In the genomic region with DNA sequence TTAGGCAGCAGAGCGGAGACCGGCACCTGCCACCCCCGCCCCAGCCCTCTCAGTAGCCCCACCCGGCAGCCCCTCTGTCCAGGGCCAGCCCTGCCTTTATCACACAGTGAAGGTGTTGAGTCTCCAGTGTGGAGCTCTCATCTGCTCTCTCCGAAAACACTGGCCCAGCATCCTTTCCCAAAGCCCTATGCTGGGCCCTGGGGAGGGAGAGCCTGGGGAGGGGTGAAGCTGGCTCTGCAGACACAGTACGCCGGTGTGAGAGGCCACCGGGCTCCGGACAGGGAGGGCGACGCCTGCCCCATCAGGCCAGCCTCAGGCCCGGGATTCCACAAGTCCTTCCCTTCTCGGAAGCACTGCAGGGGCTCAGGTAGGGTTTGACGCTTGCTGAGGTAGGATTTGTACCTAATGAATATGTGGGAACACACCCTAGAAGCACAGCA, we compare ENCODE assay signal across 17 cellular contexts.
DNase-seq lines count a peak whose midpoint lies in the region; ATAC-seq, FAIRE-seq and TF ChIP-seq lines count a peak whose summit lies in the region.
"Had no signal": no experiment of that assay in that cellular context is flagged by ENCODE, and none has a peak within 500 bp of the region (broad histone marks: within the 10 kb centered on the region; RNA-seq: fewer than 3 reads in every experiment).

No MANE protein-coding gene starts in this region.

- TF ChIP-seq RAD21 in HepG2 (CRISPR knock-in tag; IDR thresholded peaks at IDR 0.05) = no peak

- H3K27me3 ChIP-seq in HepG2 (ENCODE audit: control insufficient read depth in 1 of 2, insufficient read depth in 2 of 2, low read length in 2 of 2) (peaks cover 28 to 90% of the 10 kb centered on the region in 2 experiments), right lobe of liver (no peaks in the 10 kb centered on the region), esophagus muscularis mucosa (peaks cover 0 to 50% (median 2%) of the 10 kb centered on the region in 4 donors), neural progenitor cell (peaks cover 24% of the 10 kb centered on the region), psoas muscle (ENCODE audit: insufficient read depth in 3 of 3, low read length in 2 of 3) (peaks cover 0 to 9% (median 1%) of the 10 kb centered on the region in 3 donors)
- H3K27me3 ChIP-seq: BLaER1 had no signal

- FAIRE-seq in HepG2 (lab: Jason Lieb, UNC) = no peak
- FAIRE-seq: GM19239, H1 had no signal

- no peaks in the 10 kb centered on the region for H3F3A ChIP-seq in neural progenitor cell (ENCODE audit: low read depth)

- H3K79me2 ChIP-seq in HepG2 (ENCODE audit: insufficient read depth, low read length) = no peaks in the 10 kb centered on the region
- no peaks in the 10 kb centered on the region for H3K79me2 ChIP-seq in neural progenitor cell (ENCODE audit: low read depth)

- peak overlapping the region; percentile 50 for H3K27ac Mint-ChIP-seq in neural progenitor cell
- H3K27ac Mint-ChIP-seq: CD14-positive monocyte had no signal

- H3K4me1 ChIP-seq in HepG2 (ENCODE audit: insufficient read depth, low read length) (peaks cover 4% of the 10 kb centered on the region; the same call in 1 of the 2 replicates), right lobe of liver (peaks cover 0 to 18% (median 9%) of the 10 kb centered on the region in 4 donors), esophagus muscularis mucosa (peaks cover 0 to 13% (median 9%) of the 10 kb centered on the region in 4 donors), neural progenitor cell (peaks cover 24% of the 10 kb centered on the region), psoas muscle (no peaks in the 10 kb centered on the region)

- peaks cover 7% of the 10 kb centered on the region for H3K27me3 Mint-ChIP-seq in neural progenitor cell (ENCODE audit: insufficient read depth, low read depth)

- no peak overlapping the region for H2AFZ ChIP-seq in HepG2 (ENCODE audit: low read length)
- peak overlapping the region; percentile 44 for H2AFZ ChIP-seq in neural progenitor cell (replicated peaks)

- CTCF ChIA-PET in HepG2 (lab: Yijun Ruan, JAX; ENCODE audit: low intra/inter-chr PET ratio, low total read pairs) = no interaction called here

- 42% methylated on average over 9 of the region's 14 CpGs for WGBS in HepG2 (ENCODE audit: low lambda C conversion rate)
- WGBS in right lobe of liver (ENCODE audit: insufficient coverage, low coverage, low lambda C conversion rate, missing lambda C conversion rate) = 83% methylated on average over 3 of the region's 14 CpGs
- 58% methylated on average over 8 of the region's 14 CpGs for WGBS in esophagus muscularis mucosa
- 83 to 89% (median 84%) methylated on average over 14 of the region's 14 CpGs for WGBS in psoas muscle, 3 donors

- H3K4me3 ChIP-seq in HepG2 (replicated peaks in 1 of 3; ENCODE audit: insufficient read depth in 1 of 3, low read depth in 2 of 3, low read length in 3 of 3) = no peak overlapping the region
- no peak overlapping the region for H3K4me3 ChIP-seq in right lobe of liver
- no peak overlapping the region for H3K4me3 ChIP-seq in esophagus muscularis mucosa
- no peak overlapping the region for H3K4me3 ChIP-seq in neural progenitor cell
- no peak overlapping the region for H3K4me3 ChIP-seq in psoas muscle
- H3K4me3 ChIP-seq: BLaER1 had no signal

- TF ChIP-seq CTCF in HepG2 (CRISPR knock-in tag; IDR thresholded peaks at IDR 0.05) (no peak), right lobe of liver (IDR thresholded peaks at IDR 0.05) (no peak), esophagus muscularis mucosa (IDR thresholded peaks at IDR 0.05) (no peak), neural progenitor cell (IDR thresholded peaks at IDR 0.05) (no peak), psoas muscle (IDR thresholded peaks at IDR 0.05) (no peak)

- ATAC-seq in HepG2 = peak; percentile 8; the same call in 2 of the 3 replicates
- ATAC-seq in right lobe of liver = no peak
- ATAC-seq in psoas muscle = no peak

- no peak for TF ChIP-seq EP300 in HepG2 (IDR thresholded peaks at IDR 0.05; ENCODE audit: low read depth in 2 of 2, low read length in 2 of 2)
- TF ChIP-seq EP300 in HepG2 (CRISPR knock-in tag; IDR thresholded peaks at IDR 0.05; ENCODE audit: borderline replicate concordance) = no peak
- TF ChIP-seq EP300 in esophagus muscularis mucosa (IDR thresholded peaks at IDR 0.05) = no peak

- no peaks in the 10 kb centered on the region for H3K36me3 Mint-ChIP-seq in neural progenitor cell
- H3K36me3 Mint-ChIP-seq: CD14-positive monocyte; CD4-positive, alpha-beta memory T cell had no signal

- TF ChIP-seq POLR2A in HepG2 (IDR thresholded peaks at IDR 0.05; ENCODE audit: insufficient read depth in 1 of 2, low read depth in 2 of 2, low read length in 2 of 2) (no peak), right lobe of liver (IDR thresholded peaks at IDR 0.05) (no peak), esophagus muscularis mucosa (IDR thresholded peaks at IDR 0.05; ENCODE audit: low read depth) (no peak)

- H4K20me1 ChIP-seq in HepG2 (ENCODE audit: insufficient read depth, low read length) (no peaks in the 10 kb centered on the region), neural progenitor cell (ENCODE audit: low read depth) (no peaks in the 10 kb centered on the region)
- H4K20me1 ChIP-seq: BLaER1 had no signal

- H3K9me3 ChIP-seq in HepG2 (ENCODE audit: low read length) (no peaks in the 10 kb centered on the region), right lobe of liver (no peaks in the 10 kb centered on the region), esophagus muscularis mucosa (peaks cover 0 to 3% (median 0%) of the 10 kb centered on the region in 4 donors), neural progenitor cell (ENCODE audit: low read depth) (no peaks in the 10 kb centered on the region), psoas muscle (no peaks in the 10 kb centered on the region)

- DNase-seq in HepG2 (ENCODE audit: low spot score) (no peak), right lobe of liver (no peak), esophagus muscularis mucosa (ENCODE audit: extremely low spot score) (peak; percentile 70), neural progenitor cell (ENCODE audit: low spot score) (no peak), dedifferentiated amniotic fluid mesenchymal stem cell (ENCODE audit: extremely low spot score) (no peak), NCI-H748 treated with DMSO at 0.1 percent for 48 hours (lab: John Stamatoyannopoulos, UW) (no peak), psoas muscle (no peak)
- DNase-seq: 8988T; CD4-positive, alpha-beta memory T cell; DMS153; DMS79; GF-D8; HCEC 1CT had no signal

- no peak overlapping the region for H3K4me3 Mint-ChIP-seq in neural progenitor cell
- H3K4me3 Mint-ChIP-seq: CD14-positive monocyte; CD4-positive, alpha-beta memory T cell had no signal

- H3K4me2 ChIP-seq in HepG2 (ENCODE audit: low read depth, low read length) = no peak overlapping the region
- no peak overlapping the region for H3K4me2 ChIP-seq in neural progenitor cell
- H3K4me2 ChIP-seq: BLaER1 had no signal

- in situ Hi-C loops in HepG2 (cut with HindIII; ENCODE audit: extremely low pct_ligation_motif_present, low pct_unique_long_range_greater_than_20kb) = no loop called here

- BruUV-seq in HepG2 (replicated peaks; lab: Mats Ljungman, UMichigan) = no TSS peak

- intact Hi-C loops in HepG2 (cut with micrococcal nuclease; ENCODE audit: unreplicated experiment) (no loop called here), right lobe of liver (cut with DNase I) (no loop called here), esophagus muscularis mucosa (cut with DNase I) (no loop called here), psoas muscle (cut with DNase I) (no loop called here)

- H3K9ac ChIP-seq in HepG2 (ENCODE audit: insufficient read depth, low read depth, low read length) = no peak overlapping the region
- no peak overlapping the region for H3K9ac ChIP-seq in neural progenitor cell
- H3K9ac ChIP-seq: BLaER1 had no signal

- H3K9me3 Mint-ChIP-seq in neural progenitor cell = no peaks in the 10 kb centered on the region
- H3K9me3 Mint-ChIP-seq: CD14-positive monocyte had no signal

- peaks cover 32% of the 10 kb centered on the region for H3K4me1 Mint-ChIP-seq in neural progenitor cell
- H3K4me1 Mint-ChIP-seq: CD14-positive monocyte; CD4-positive, alpha-beta memory T cell had no signal

- H3K36me3 ChIP-seq in HepG2 (replicated peaks in 1 of 2; ENCODE audit: control insufficient read depth in 1 of 2, insufficient read depth in 2 of 2, low read length in 2 of 2) (no peaks in the 10 kb centered on the region), right lobe of liver (no peaks in the 10 kb centered on the region), esophagus muscularis mucosa (no peaks in the 10 kb centered on the region), neural progenitor cell (no peaks in the 10 kb centered on the region), psoas muscle (ENCODE audit: insufficient read depth in 1 of 2, low read depth in 1 of 2) (no peaks in the 10 kb centered on the region)
- H3K36me3 ChIP-seq: BLaER1 had no signal

- POLR2A ChIA-PET in HepG2 (lab: Yijun Ruan, JAX) = no interaction called here

- H3K27ac ChIP-seq in HepG2 (ENCODE audit: extremely low read length, insufficient read depth, low read length) = no peak overlapping the region
- H3K27ac ChIP-seq in right lobe of liver = no peak overlapping the region
- H3K27ac ChIP-seq in esophagus muscularis mucosa (replicated peaks in 1 of 4) = no peak overlapping the region
- no peak overlapping the region for H3K27ac ChIP-seq in neural progenitor cell
- H3K27ac ChIP-seq in psoas muscle = no peak overlapping the region
- H3K27ac ChIP-seq: BLaER1 had no signal

TF ChIP-seq in HepG2, 621 proteins besides CTCF, POLR2A, EP300 and RAD21 (continues in another document):
- no peak for TF ChIP-seq ARNT2 (CRISPR knock-in tag; IDR thresholded peaks at IDR 0.05; ENCODE audit: low read depth)
- TF ChIP-seq ZNF737 (CRISPR knock-in tag; IDR thresholded peaks at IDR 0.05; ENCODE audit: borderline replicate concordance) = no peak
- no peak for TF ChIP-seq ZNF792 (CRISPR knock-in tag; IDR thresholded peaks at IDR 0.05)
- TF ChIP-seq, protein P1, sequence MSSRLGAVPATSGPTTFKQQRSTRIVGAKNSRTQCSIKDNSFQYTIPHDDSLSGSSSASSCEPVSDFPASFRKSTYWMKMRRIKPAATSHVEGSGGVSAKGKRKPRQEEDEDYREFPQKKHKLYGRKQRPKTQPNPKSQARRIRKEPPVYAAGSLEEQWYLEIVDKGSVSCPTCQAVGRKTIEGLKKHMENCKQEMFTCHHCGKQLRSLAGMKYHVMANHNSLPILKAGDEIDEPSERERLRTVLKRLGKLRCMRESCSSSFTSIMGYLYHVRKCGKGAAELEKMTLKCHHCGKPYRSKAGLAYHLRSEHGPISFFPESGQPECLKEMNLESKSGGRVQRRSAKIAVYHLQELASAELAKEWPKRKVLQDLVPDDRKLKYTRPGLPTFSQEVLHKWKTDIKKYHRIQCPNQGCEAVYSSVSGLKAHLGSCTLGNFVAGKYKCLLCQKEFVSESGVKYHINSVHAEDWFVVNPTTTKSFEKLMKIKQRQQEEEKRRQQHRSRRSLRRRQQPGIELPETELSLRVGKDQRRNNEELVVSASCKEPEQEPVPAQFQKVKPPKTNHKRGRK (CRISPR knock-in tag; IDR thresholded peaks at IDR 0.05) = no peak
- TF ChIP-seq HDAC2 (CRISPR knock-in tag; IDR thresholded peaks at IDR 0.05) = no peak
- no peak for TF ChIP-seq ZNF563 (CRISPR knock-in tag; IDR thresholded peaks at IDR 0.05)
- no peak for TF ChIP-seq FOXO1 (CRISPR knock-in tag; IDR thresholded peaks at IDR 0.05)
